Comparison of ENCODE assay signal across 11 cellular contexts in genomic region chr2:130735200-130735599, GRCh38. TPM values are rescaled to one million over a fixed set of nuclear protein-coding genes. Genes with fewer than 3 reads are reported as not detected.
"Had no signal": no experiment of that assay in that cellular context is flagged by ENCODE, and none has a peak within 500 bp of the region (broad histone marks: within the 10 kb centered on the region; RNA-seq: fewer than 3 reads in every experiment).

No MANE protein-coding gene starts in this region.

- H2AFZ ChIP-seq: GM23248 had no signal

- FAIRE-seq: H54 had no signal

- H3K4me1 ChIP-seq: HAP-1 had no signal

- H3K4me3 ChIP-seq: GM23248, GM23338, HAP-1 had no signal

- ATAC-seq: GM23338, HCT116 had no signal

- DNase-seq: GM23248, GOT3, H7, H9, HCEC 1CT, HFFc6 had no signal

- H3K9me3 ChIP-seq: HAP-1 had no signal

- H3K4me2 ChIP-seq: GM23338 had no signal

- H3K27ac ChIP-seq: GM23248 had no signal

- H3K9ac ChIP-seq: GM23248 had no signal

- H3K36me3 ChIP-seq: HAP-1 had no signal

RNA-seq across cellular contexts. Expression of gene GPR148, which starts 6.3 kb away (rescaled TPM):
- total RNA-seq: GM23248, GM23338, H4, H9, HFFc6 had no signal
- polyA plus RNA-seq: GM23248 had no signal

RNA-seq across cellular contexts. Expression of gene AMER3, which starts 20.1 kb away (rescaled TPM):
- total RNA-seq: GM23248, H4, HFFc6 had no signal
- polyA plus RNA-seq: GM23248 had no signal
